18 cellular contexts compared by ENCODE assay signal in the genomic region with DNA sequence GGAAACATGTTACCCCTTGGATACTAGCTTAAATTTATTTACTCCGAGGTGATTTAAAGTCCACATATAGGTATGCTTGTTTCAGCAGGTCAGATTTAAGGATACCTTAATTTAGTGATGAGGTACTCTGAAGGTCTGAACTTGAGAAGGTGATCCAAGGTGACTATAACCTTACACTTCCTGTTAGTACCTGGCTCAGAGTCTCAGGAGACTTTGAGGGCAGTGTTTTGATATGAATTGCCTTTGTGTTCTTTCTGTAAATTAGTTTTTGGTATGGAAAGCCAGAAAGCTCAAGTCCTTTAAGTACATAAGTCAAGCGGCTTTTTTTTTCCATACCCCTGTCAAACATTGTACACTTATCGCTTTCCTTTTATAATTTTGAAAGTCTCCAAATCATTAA.
DNase-seq lines count a peak whose midpoint lies in the region; ATAC-seq, FAIRE-seq and TF ChIP-seq lines count a peak whose summit lies in the region.
"Had no signal": no experiment of that assay in that cellular context is flagged by ENCODE, and none has a peak within 500 bp of the region (broad histone marks: within the 10 kb centered on the region; RNA-seq: fewer than 3 reads in every experiment).

No MANE protein-coding gene starts in this region.

- H3K79me2 ChIP-seq in HepG2 (ENCODE audit: insufficient read depth, low read length) (no peaks in the 10 kb centered on the region), astrocyte (ENCODE audit: insufficient read depth, low read length) (no peaks in the 10 kb centered on the region)

- ATAC-seq in HepG2 (no peak), right lobe of liver (no peak), left lung (no peak), GM19324 (IDR thresholded peaks at IDR 0.05; ENCODE audit: low FRiP score, unreplicated experiment) (no peak)
- ATAC-seq: activated naive CD4-positive, alpha-beta T cell treated with anti-CD3 and anti-CD28 coated beads, Interleukin-2, amount 50 U/mL, for 72 hours; activated T-cell treated with anti-CD3 and anti-CD28 coated beads, Interleukin-2, amount 50 U/mL, for 4 hours; T-cell had no signal

- BruUV-seq in HepG2 (replicated peaks; lab: Mats Ljungman, UMichigan) = no TSS peak

- H3K4me1 ChIP-seq in HepG2 (ENCODE audit: insufficient read depth, low read length) (peaks cover 37% of the 10 kb centered on the region), right lobe of liver (peaks cover 0 to 13% (median 6%) of the 10 kb centered on the region in 4 donors), astrocyte (ENCODE audit: insufficient read depth, low read length) (peaks cover 37% of the 10 kb centered on the region), left lung (no peaks in the 10 kb centered on the region)

- H3K9ac ChIP-seq in HepG2 (ENCODE audit: insufficient read depth, low read depth, low read length) = no peak overlapping the region
- H3K9ac ChIP-seq in astrocyte (ENCODE audit: low read length) = peak overlapping the region; percentile 70

- FAIRE-seq in HepG2 (lab: Jason Lieb, UNC) (no peak), astrocyte (lab: Jason Lieb, UNC) (no peak), frontal cortex (lab: Jason Lieb, UNC) (no peak)

- POLR2A ChIA-PET in HepG2 (lab: Yijun Ruan, JAX) = interaction anchor here (1.3 to 2.7 kb wide), 4 partner anchors 16 to 23 kb away, joined by 3 to 9 read pairs (median 5); no protein-coding TSS in a partner anchor

- TF ChIP-seq EP300 in HepG2 (IDR thresholded peaks at IDR 0.05; ENCODE audit: low read depth in 2 of 2, low read length in 2 of 2) = no peak
- TF ChIP-seq EP300 in HepG2 (CRISPR knock-in tag; IDR thresholded peaks at IDR 0.05; ENCODE audit: borderline replicate concordance) = no peak

- intact Hi-C loops in HepG2 (cut with micrococcal nuclease; ENCODE audit: unreplicated experiment) (loop anchor here (5.0 kb wide), 1 partner anchor 659 kb away; no protein-coding TSS in a partner anchor), right lobe of liver (cut with DNase I) (no loop called here), left lung (cut with DNase I) (no loop called here)

- no peak for TF ChIP-seq POLR2A in HepG2 (IDR thresholded peaks at IDR 0.05; ENCODE audit: insufficient read depth in 1 of 2, low read depth in 2 of 2, low read length in 2 of 2)
- no peak for TF ChIP-seq POLR2A in right lobe of liver (IDR thresholded peaks at IDR 0.05)

- no peak for TF ChIP-seq RAD21 in HepG2 (CRISPR knock-in tag; IDR thresholded peaks at IDR 0.05)

- H3K27ac ChIP-seq in HepG2 (ENCODE audit: extremely low read length, insufficient read depth, low read length) (peak overlapping the region; percentile 59), right lobe of liver (no peak overlapping the region), astrocyte (ENCODE audit: low read depth, low read length) (peak overlapping the region; percentile 93), left lung (peak overlapping the region; percentile 28 to 68)
- H3K27ac ChIP-seq: VCaP had no signal

- peak overlapping the region; percentile 90 for H3K27ac Mint-ChIP-seq in astrocyte (ENCODE audit: unreplicated experiment)
- H3K27ac Mint-ChIP-seq: activated CD4-positive, alpha-beta memory T cell treated with anti-CD3 and anti-CD28 coated beads for 36 hours; activated naive CD4-positive, alpha-beta T cell treated with anti-CD3 and anti-CD28 coated beads, Interleukin-2, amount 50 U/mL, for 72 hours; T-cell had no signal

- 92% methylated on average over 3 of the region's 3 CpGs for WGBS in HepG2 (ENCODE audit: low lambda C conversion rate)
- WGBS in right lobe of liver (ENCODE audit: insufficient coverage, low coverage, low lambda C conversion rate, missing lambda C conversion rate) = 84% methylated on average over 3 of the region's 3 CpGs

- no peaks in the 10 kb centered on the region for H4K20me1 ChIP-seq in HepG2 (ENCODE audit: insufficient read depth, low read length)
- H4K20me1 ChIP-seq in astrocyte (ENCODE audit: insufficient read depth, low read length) = no peaks in the 10 kb centered on the region

- H2AFZ ChIP-seq in HepG2 (ENCODE audit: low read length) (no peak overlapping the region), astrocyte (ENCODE audit: low read depth, low read length) (no peak overlapping the region)

- peaks cover 21% of the 10 kb centered on the region for H3K4me1 Mint-ChIP-seq in astrocyte (ENCODE audit: low read depth, unreplicated experiment)

- DNase-seq in HepG2 (ENCODE audit: low spot score) (no peak), right lobe of liver (no peak), astrocyte (ENCODE audit: low read depth) (no peak), left lung (no peak), ecto neural progenitor cell (ENCODE audit: low spot score) (no peak), frontal cortex (ENCODE audit: low spot score in 2 of 2) (no peak), midbrain (lab: John Stamatoyannopoulos, UW) (no peak)
- DNase-seq: activated CD4-positive, alpha-beta memory T cell treated with anti-CD3 and anti-CD28 coated beads for 36 hours; activated T-cell treated with anti-CD3 and anti-CD28 coated beads, Interleukin-2, amount 50 U/mL, for 4 hours; CD4-positive, CD25-positive, alpha-beta regulatory T cell; cortex of kidney; Right ventricle myocardium superior; stimulated activated naive CD4-positive, alpha-beta T cell; T-cell had no signal

- H3K9me3 ChIP-seq in HepG2 (ENCODE audit: low read length) (peaks cover 6% of the 10 kb centered on the region; the same call in 1 of the 2 replicates), right lobe of liver (peaks cover 0 to 7% (median 0%) of the 10 kb centered on the region in 4 donors), astrocyte (ENCODE audit: insufficient read depth, low read depth, low read length) (no peaks in the 10 kb centered on the region), left lung (no peaks in the 10 kb centered on the region)

- no peak overlapping the region for H3K4me3 Mint-ChIP-seq in astrocyte (ENCODE audit: unreplicated experiment)
- H3K4me3 Mint-ChIP-seq: activated CD4-positive, alpha-beta memory T cell treated with anti-CD3 and anti-CD28 coated beads for 36 hours; activated T-cell treated with anti-CD3 and anti-CD28 coated beads, Interleukin-2, amount 50 U/mL, for 4 hours; brain; CD4-positive, CD25-positive, alpha-beta regulatory T cell; T-cell had no signal

- H3K9me3 Mint-ChIP-seq in astrocyte (ENCODE audit: unreplicated experiment) = peaks cover 10% of the 10 kb centered on the region

- no peak overlapping the region; the same call in 1 of the 2 replicates for H3K4me2 ChIP-seq in HepG2 (ENCODE audit: low read depth, low read length)
- H3K4me2 ChIP-seq in astrocyte (ENCODE audit: low read length) = peak overlapping the region; percentile 76

- TF ChIP-seq CTCF in HepG2 (CRISPR knock-in tag; IDR thresholded peaks at IDR 0.05) (no peak), right lobe of liver (IDR thresholded peaks at IDR 0.05) (no peak), astrocyte (IDR thresholded peaks at IDR 0.05; ENCODE audit: insufficient read depth, low read depth, low read length) (no peak), left lung (IDR thresholded peaks at IDR 0.05) (no peak)

- H3K36me3 Mint-ChIP-seq in astrocyte (ENCODE audit: low read depth, unreplicated experiment) = peaks cover 4% of the 10 kb centered on the region

- in situ Hi-C loops in HepG2 (cut with HindIII; ENCODE audit: extremely low pct_ligation_motif_present, low pct_unique_long_range_greater_than_20kb) = no loop called here

- H3K27me3 Mint-ChIP-seq in astrocyte (ENCODE audit: low read depth, unreplicated experiment) = no peaks in the 10 kb centered on the region
- H3K27me3 Mint-ChIP-seq: activated CD4-positive, alpha-beta memory T cell treated with anti-CD3 and anti-CD28 coated beads for 36 hours; CD4-positive, CD25-positive, alpha-beta regulatory T cell; T-cell had no signal

- CTCF ChIA-PET in HepG2 (lab: Yijun Ruan, JAX; ENCODE audit: low intra/inter-chr PET ratio, low total read pairs) = no interaction called here

- no peak overlapping the region for H3K4me3 ChIP-seq in HepG2 (replicated peaks in 1 of 3; ENCODE audit: insufficient read depth in 1 of 3, low read depth in 2 of 3, low read length in 3 of 3)
- H3K4me3 ChIP-seq in right lobe of liver = no peak overlapping the region
- H3K4me3 ChIP-seq in astrocyte (ENCODE audit: insufficient read depth, low read depth, low read length) = peak overlapping the region; percentile 34
- H3K4me3 ChIP-seq in left lung = no peak overlapping the region

- H3K36me3 ChIP-seq in HepG2 (replicated peaks in 1 of 2; ENCODE audit: control insufficient read depth in 1 of 2, insufficient read depth in 2 of 2, low read length in 2 of 2) (no peaks in the 10 kb centered on the region), right lobe of liver (no peaks in the 10 kb centered on the region), astrocyte (ENCODE audit: insufficient read depth, low read length) (no peaks in the 10 kb centered on the region), left lung (no peaks in the 10 kb centered on the region)

- H3K27me3 ChIP-seq in HepG2 (ENCODE audit: control insufficient read depth in 1 of 2, insufficient read depth in 2 of 2, low read length in 2 of 2) = no peaks in the 10 kb centered on the region
- H3K27me3 ChIP-seq in right lobe of liver = no peaks in the 10 kb centered on the region
- no peaks in the 10 kb centered on the region for H3K27me3 ChIP-seq in astrocyte (ENCODE audit: insufficient read depth, low read length)
- H3K27me3 ChIP-seq in left lung = no peaks in the 10 kb centered on the region

TF ChIP-seq in HepG2, 621 proteins besides CTCF, POLR2A, EP300 and RAD21 (continues in another document):
- no peak for TF ChIP-seq TGIF2 (CRISPR knock-in tag; IDR thresholded peaks at IDR 0.05)
- no peak for TF ChIP-seq ZNF331 (CRISPR knock-in tag; IDR thresholded peaks at IDR 0.05)
- no peak for TF ChIP-seq ZNF468 (CRISPR knock-in tag; IDR thresholded peaks at IDR 0.05)

Comparison
In these comparisons a context has a peak if more than half of its experiments do, and no peak if none do; other contexts are left out.
1. H3K27ac ChIP-seq: peak in HepG2 (single experiment), astrocyte (single experiment) and left lung (2 of 2); none in right lobe of liver (0 of 3).